In genomic region chr12:124369901-124370378, GRCh38 we compare ENCODE assay signal across 11 cellular contexts.
DNase-seq lines count a peak whose midpoint lies in the region; ATAC-seq and TF ChIP-seq lines count a peak whose summit lies in the region.
"Had no signal": no experiment of that assay in that cellular context is flagged by ENCODE, and none has a peak within 500 bp of the region (broad histone marks: within the 10 kb centered on the region; RNA-seq: fewer than 3 reads in every experiment).

No MANE protein-coding gene starts in this region.

- peak overlapping the region; percentile 36 for H3K9ac ChIP-seq in muscle layer of colon (ENCODE audit: low read length)

- TF ChIP-seq CTCF in RWPE1 (conservative IDR thresholded peaks at IDR 0.05; ENCODE audit: low read depth) (no peak), esophagus muscularis mucosa (IDR thresholded peaks at IDR 0.05) (no peak)

- TF ChIP-seq POLR2A in esophagus muscularis mucosa (IDR thresholded peaks at IDR 0.05; ENCODE audit: low read depth): no peak

- H3K27ac ChIP-seq in RWPE1 (peak overlapping the region; percentile 93), esophagus muscularis mucosa (replicated peaks in 1 of 4) (peak overlapping the region; percentile 86 to 92 (median 89)), muscle layer of colon (ENCODE audit: low read depth, low read length) (peak overlapping the region; percentile 80), temporal lobe (ENCODE audit: low read depth, low read length) (peak overlapping the region; percentile 71)

- 60% methylated on average over 6 of the region's 17 CpGs for WGBS in esophagus muscularis mucosa

- peaks cover 14 to 76% (median 58%) of the 10 kb centered on the region in 4 donors for H3K36me3 ChIP-seq in esophagus muscularis mucosa
- peaks cover 48% of the 10 kb centered on the region for H3K36me3 ChIP-seq in muscle layer of colon (ENCODE audit: insufficient read depth, low read length)

- H3K4me3 ChIP-seq in esophagus muscularis mucosa (no peak overlapping the region), muscle layer of colon (ENCODE audit: low read depth in 1 of 2, low read length in 2 of 2) (no peak overlapping the region)

- TF ChIP-seq EP300 in esophagus muscularis mucosa (IDR thresholded peaks at IDR 0.05): no peak

- DNase-seq in RWPE1 (ENCODE audit: low spot score) (no peak), esophagus muscularis mucosa (ENCODE audit: extremely low spot score) (no peak)
- no peak for DNase-seq in stimulated activated CD4-positive, alpha-beta T cell treated with anti-CD3 and anti-CD28 coated beads, Interleukin-4, amount 100 ng/mL, for 4 hours
- DNase-seq in stimulated activated naive CD4-positive, alpha-beta T cell treated with Interleukin-2 at 50 U/mL for 16 hours (lab: John Stamatoyannopoulos, UW): no peak
- DNase-seq in effector CD8-positive, alpha-beta T cell (lab: John Stamatoyannopoulos, UW): no peak
- DNase-seq: activated CD4-positive, alpha-beta T cell treated with anti-CD3 and anti-CD28 coated beads for 1 hour; CD8-positive, alpha-beta memory T cell; NCI-H2081 treated with DMSO at 0.1 percent for 48 hours had no signal

- H3K9me3 ChIP-seq in esophagus muscularis mucosa (no peaks in the 10 kb centered on the region), muscle layer of colon (ENCODE audit: low read length) (no peaks in the 10 kb centered on the region)

- H3K27me3 ChIP-seq in esophagus muscularis mucosa: no peaks in the 10 kb centered on the region
- no peaks in the 10 kb centered on the region for H3K27me3 ChIP-seq in muscle layer of colon (ENCODE audit: control insufficient read depth in 1 of 2, insufficient read depth in 2 of 2, low read length in 2 of 2)

- intact Hi-C loops in esophagus muscularis mucosa (cut with DNase I): no loop called here

- H3K4me1 ChIP-seq in esophagus muscularis mucosa: peaks cover 63 to 86% (median 74%) of the 10 kb centered on the region in 4 donors
- H3K4me1 ChIP-seq in muscle layer of colon (ENCODE audit: insufficient read depth, low read length): peaks cover 54% of the 10 kb centered on the region

- POLR2A ChIA-PET in RWPE1 (lab: Yijun Ruan, JAX; ENCODE audit: low non-redundant PET): no interaction called here

- ATAC-seq in GM21529 (IDR thresholded peaks at IDR 0.05; ENCODE audit: unreplicated experiment): no peak

- CTCF ChIA-PET in RWPE1 (lab: Yijun Ruan, JAX): interaction anchor here (1.0 kb wide), 2 partner anchors 11 to 21 kb away, joined by 3 to 5 read pairs; no protein-coding TSS in a partner anchor
